ENCODE assay signal across 13 cellular contexts in genomic region chr6:167508919-167509852, GRCh38.
DNase-seq lines count a peak whose midpoint lies in the region; ATAC-seq and TF ChIP-seq lines count a peak whose summit lies in the region.
"Had no signal": no experiment of that assay in that cellular context is flagged by ENCODE, and none has a peak within 500 bp of the region (broad histone marks: within the 10 kb centered on the region; RNA-seq: fewer than 3 reads in every experiment).

No MANE protein-coding gene starts in this region.

- no peak overlapping the region for H3K4me2 ChIP-seq in neural progenitor cell

- peaks cover 14% of the 10 kb centered on the region for H3F3A ChIP-seq in neural progenitor cell (ENCODE audit: low read depth)

- CTCF ChIA-PET in Caco-2 (lab: Charles Lee) = no interaction called here

- H3K79me2 ChIP-seq in neural progenitor cell (ENCODE audit: low read depth) = no peaks in the 10 kb centered on the region

- H3K27me3 Mint-ChIP-seq in stimulated activated naive CD8-positive, alpha-beta T cell treated with anti-CD3 and anti-CD28 coated beads, Interleukin-15, amount 100 ng/mL, for 72 hours = peaks cover 26% of the 10 kb centered on the region
- H3K27me3 Mint-ChIP-seq in brain = peaks cover 3% of the 10 kb centered on the region
- H3K27me3 Mint-ChIP-seq in neural progenitor cell (ENCODE audit: insufficient read depth, low read depth) = peaks cover 7% of the 10 kb centered on the region
- H3K27me3 Mint-ChIP-seq in Caco-2 (ENCODE audit: insufficient read depth, unreplicated experiment) = no peaks in the 10 kb centered on the region

- no peaks in the 10 kb centered on the region for H4K20me1 ChIP-seq in neural progenitor cell (ENCODE audit: low read depth)

- ATAC-seq in stimulated activated naive CD8-positive, alpha-beta T cell treated with anti-CD3 and anti-CD28 coated beads, Interleukin-15, amount 100 ng/mL, for 72 hours = peak; percentile 12
- no peak for ATAC-seq in stimulated activated naive CD8-positive, alpha-beta T cell treated with anti-CD3 and anti-CD28 coated beads, Interleukin-15, Interleukin-2, amounts not matched to agents 100 U/mL and 50 U/mL, for 24 hours
- no peak for ATAC-seq in left cardiac atrium

- intact Hi-C loops in sigmoid colon (cut with DNase I) (no loop called here), left cardiac atrium (cut with DNase I) (no loop called here), Caco-2 (cut with micrococcal nuclease; ENCODE audit: unreplicated experiment) (loop anchor here (10.0 kb wide), 1 partner anchor 316 kb away; the partner anchor contains the start of gene AFDN)

- BruUV-seq in Caco-2 (replicated peaks; lab: Mats Ljungman, UMichigan) = no TSS peak

- H3K4me3 ChIP-seq in neural progenitor cell (no peak overlapping the region), sigmoid colon (no peak overlapping the region), Caco-2 (ENCODE audit: low read depth, low read length) (no peak overlapping the region)

- H3K36me3 Mint-ChIP-seq in brain = no peaks in the 10 kb centered on the region
- H3K36me3 Mint-ChIP-seq in neural progenitor cell = no peaks in the 10 kb centered on the region
- no peaks in the 10 kb centered on the region for H3K36me3 Mint-ChIP-seq in Caco-2 (ENCODE audit: insufficient read depth, unreplicated experiment)
- H3K36me3 Mint-ChIP-seq: CD4-positive, alpha-beta memory T cell had no signal

- no peak for TF ChIP-seq POLR2A in sigmoid colon (IDR thresholded peaks at IDR 0.05)

- WGBS in sigmoid colon, 2 donors = 87 to 91% methylated on average over 29 of the region's 29 CpGs

- DNase-seq in stimulated activated naive CD8-positive, alpha-beta T cell treated with anti-CD3 and anti-CD28 coated beads, Interleukin-15, amount 100 ng/mL, for 72 hours = no peak
- DNase-seq in stimulated activated naive CD8-positive, alpha-beta T cell treated with anti-CD3 and anti-CD28 coated beads, Interleukin-15, Interleukin-2, amounts not matched to agents 100 U/mL and 50 U/mL, for 24 hours = no peak
- DNase-seq in neural progenitor cell (ENCODE audit: low spot score) (no peak), sigmoid colon (peak; percentile 44), left cardiac atrium (no peak), Caco-2 (no peak), NCI-H1092 treated with DMSO at 0.1 percent for 48 hours (lab: John Stamatoyannopoulos, UW) (no peak)
- DNase-seq: ACHN; CD4-positive, alpha-beta memory T cell; DND-41; GDM1 had no signal

- peaks cover 5% of the 10 kb centered on the region for H3K4me1 Mint-ChIP-seq in stimulated activated naive CD8-positive, alpha-beta T cell treated with anti-CD3 and anti-CD28 coated beads, Interleukin-15, amount 100 ng/mL, for 72 hours
- peaks cover 63% of the 10 kb centered on the region for H3K4me1 Mint-ChIP-seq in brain
- H3K4me1 Mint-ChIP-seq in neural progenitor cell = peaks cover 37% of the 10 kb centered on the region
- no peaks in the 10 kb centered on the region for H3K4me1 Mint-ChIP-seq in Caco-2 (ENCODE audit: low read depth, unreplicated experiment)
- H3K4me1 Mint-ChIP-seq: CD4-positive, alpha-beta memory T cell had no signal

- H3K9me3 Mint-ChIP-seq in stimulated activated naive CD8-positive, alpha-beta T cell treated with anti-CD3 and anti-CD28 coated beads, Interleukin-15, amount 100 ng/mL, for 72 hours = no peaks in the 10 kb centered on the region
- H3K9me3 Mint-ChIP-seq in brain (no peaks in the 10 kb centered on the region), neural progenitor cell (peaks cover 2% of the 10 kb centered on the region), Caco-2 (ENCODE audit: unreplicated experiment) (no peaks in the 10 kb centered on the region)
- H3K9me3 Mint-ChIP-seq: CD4-positive, alpha-beta memory T cell had no signal

- no peak for TF ChIP-seq EP300 in sigmoid colon (IDR thresholded peaks at IDR 0.05)

- no peak overlapping the region for H3K27ac ChIP-seq in neural progenitor cell
- H3K27ac ChIP-seq in sigmoid colon = no peak overlapping the region
- H3K27ac ChIP-seq: C4-2B had no signal

- no peak overlapping the region for H3K27ac Mint-ChIP-seq in stimulated activated naive CD8-positive, alpha-beta T cell treated with anti-CD3 and anti-CD28 coated beads, Interleukin-15, amount 100 ng/mL, for 72 hours
- H3K27ac Mint-ChIP-seq in brain (peak overlapping the region in 3 of 5 experiments; percentile 18 to 66 (median 24)), neural progenitor cell (peak overlapping the region; percentile 76), Caco-2 (ENCODE audit: unreplicated experiment) (no peak overlapping the region)

- H3K9me3 ChIP-seq in neural progenitor cell (ENCODE audit: low read depth) (no peaks in the 10 kb centered on the region), sigmoid colon (no peaks in the 10 kb centered on the region), Caco-2 (no peaks in the 10 kb centered on the region)

- no peak overlapping the region for H3K4me3 Mint-ChIP-seq in stimulated activated naive CD8-positive, alpha-beta T cell treated with anti-CD3 and anti-CD28 coated beads, Interleukin-15, amount 100 ng/mL, for 72 hours
- H3K4me3 Mint-ChIP-seq in brain (no peak overlapping the region), neural progenitor cell (no peak overlapping the region), Caco-2 (ENCODE audit: unreplicated experiment) (no peak overlapping the region)
- H3K4me3 Mint-ChIP-seq: CD4-positive, alpha-beta memory T cell had no signal

- TF ChIP-seq CTCF in brain (conservative IDR thresholded peaks at IDR 0.05) (no peak), neural progenitor cell (IDR thresholded peaks at IDR 0.05) (no peak), sigmoid colon (IDR thresholded peaks at IDR 0.05) (no peak), Caco-2 (IDR thresholded peaks at IDR 0.05; ENCODE audit: insufficient read depth in 1 of 2, low read depth in 1 of 2, low read length in 1 of 2, severe bottlenecking in 1 of 2, unreplicated experiment in 1 of 2) (no peak)

- POLR2A ChIA-PET in Caco-2 (lab: Charles Lee) = no interaction called here

- H2AFZ ChIP-seq in neural progenitor cell (replicated peaks) = no peak overlapping the region

- no peak overlapping the region for H3K9ac ChIP-seq in neural progenitor cell

- H3K4me1 ChIP-seq in neural progenitor cell (peaks cover 11% of the 10 kb centered on the region), sigmoid colon (no peaks in the 10 kb centered on the region), Caco-2 (peaks cover 12% of the 10 kb centered on the region)

- H3K36me3 ChIP-seq in neural progenitor cell (no peaks in the 10 kb centered on the region), sigmoid colon (no peaks in the 10 kb centered on the region), Caco-2 (ENCODE audit: control insufficient read depth, insufficient read depth, low read length) (no peaks in the 10 kb centered on the region)

- no peaks in the 10 kb centered on the region for H3K27me3 ChIP-seq in neural progenitor cell
- peaks cover 0 to 4% (median 0%) of the 10 kb centered on the region in 3 donors for H3K27me3 ChIP-seq in sigmoid colon
- H3K27me3 ChIP-seq in Caco-2 (replicated peaks; ENCODE audit: control insufficient read depth, insufficient read depth, low read length) = no peaks in the 10 kb centered on the region

Comparison
In these comparisons a context has a peak if more than half of its experiments do, and no peak if none do; other contexts are left out.
1. H3K27ac Mint-ChIP-seq: peak in brain (3 of 5) and neural progenitor cell (single experiment); none in stimulated activated naive CD8-positive, alpha-beta T cell treated with anti-CD3 and anti-CD28 coated beads, Interleukin-15, amount 100 ng/mL, for 72 hours (0 of 2) and Caco-2 (single experiment).